Comparison of ENCODE assay signal across 8 cellular contexts in the genomic region with DNA sequence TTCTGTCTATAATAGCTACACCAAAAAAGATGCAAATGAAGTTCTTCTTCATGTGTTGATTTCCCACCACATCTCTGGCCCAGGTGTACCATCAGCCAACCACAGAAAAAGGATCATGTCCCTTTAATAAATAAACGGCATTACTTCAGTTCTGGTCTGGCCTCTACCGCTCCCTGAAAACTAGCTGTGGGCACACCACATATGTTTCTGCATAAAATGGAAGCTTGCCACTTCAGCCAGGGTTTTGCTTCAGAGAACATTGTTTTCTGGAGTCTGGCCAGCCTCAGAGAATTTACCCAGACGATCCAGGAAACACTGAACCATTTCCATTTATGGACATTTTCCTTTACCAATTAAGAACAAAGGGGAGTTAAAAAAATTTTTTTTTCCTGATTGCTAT. TPM values are rescaled to one million over a fixed set of nuclear protein-coding genes. Genes with fewer than 3 reads are reported as not detected.
DNase-seq lines count a peak whose midpoint lies in the region; ATAC-seq and TF ChIP-seq lines count a peak whose summit lies in the region.

No MANE protein-coding gene starts in this region.

- no peaks in the 10 kb centered on the region for H3K36me3 ChIP-seq in OCI-LY3 (replicated peaks; ENCODE audit: low read depth, low read length)
- H3K36me3 ChIP-seq in skeletal muscle satellite cell (ENCODE audit: insufficient read depth, low read length): no peaks in the 10 kb centered on the region

- peak overlapping the region; percentile 41 for H3K4me2 ChIP-seq in OCI-LY3 (ENCODE audit: low read length)
- peak overlapping the region; percentile 64 for H3K4me2 ChIP-seq in skeletal muscle satellite cell (ENCODE audit: low read length)

- no peaks in the 10 kb centered on the region for H3K27me3 ChIP-seq in OCI-LY3 (ENCODE audit: low read depth, low read length)
- no peaks in the 10 kb centered on the region for H3K27me3 ChIP-seq in skeletal muscle satellite cell (ENCODE audit: control insufficient read depth, insufficient read depth, low read length)

- H3K79me2 ChIP-seq in OCI-LY3 (ENCODE audit: low read length): no peaks in the 10 kb centered on the region

- TF ChIP-seq CTCF in OCI-LY3 (IDR thresholded peaks at IDR 0.05; ENCODE audit: low read depth, low read length): no peak
- no peak for TF ChIP-seq CTCF in fibroblast of the aortic adventitia (IDR thresholded peaks at IDR 0.05; ENCODE audit: insufficient read depth, low read length)
- no peak for TF ChIP-seq CTCF in omental fat pad (IDR thresholded peaks at IDR 0.05)

- H3K4me3 ChIP-seq in OCI-LY3 (ENCODE audit: low read length): no peak overlapping the region
- H3K4me3 ChIP-seq in fibroblast of the aortic adventitia (ENCODE audit: low read depth, low read length): no peak overlapping the region
- no peak overlapping the region for H3K4me3 ChIP-seq in skeletal muscle satellite cell (ENCODE audit: low read length)

- H4K20me1 ChIP-seq in OCI-LY3 (ENCODE audit: insufficient read depth, low read length): no peaks in the 10 kb centered on the region

- peak; percentile 96 for DNase-seq in fibroblast of the aortic adventitia (ENCODE audit: low read depth)
- no peak for DNase-seq in Kasumi-1 (lab: John Stamatoyannopoulos, UW)
- no peak for DNase-seq in omental fat pad (ENCODE audit: low spot score)

- H3K4me1 ChIP-seq in OCI-LY3 (ENCODE audit: low read length) (peaks cover 17% of the 10 kb centered on the region), skeletal muscle satellite cell (ENCODE audit: control insufficient read depth, insufficient read depth, low read length) (peaks cover 26% of the 10 kb centered on the region)

- no peak overlapping the region for H3K27ac ChIP-seq in OCI-LY3 (ENCODE audit: low read length)

- H3K9ac ChIP-seq in OCI-LY3 (ENCODE audit: low read length) (no peak overlapping the region), skeletal muscle satellite cell (ENCODE audit: low read depth, low read length) (peak overlapping the region; percentile 62)

- ATAC-seq in GM18909 (IDR thresholded peaks at IDR 0.05; ENCODE audit: poor library complexity, unreplicated experiment) (peak; percentile 52), GM21737 (IDR thresholded peaks at IDR 0.05; ENCODE audit: unreplicated experiment) (no peak), omental fat pad (ENCODE audit: low FRiP score) (no peak), HG02798 (IDR thresholded peaks at IDR 0.05; ENCODE audit: poor library complexity, unreplicated experiment) (no peak)

- H3K9me3 ChIP-seq in OCI-LY3 (ENCODE audit: insufficient read depth, low read length) (no peaks in the 10 kb centered on the region), skeletal muscle satellite cell (replicated peaks; ENCODE audit: low read length) (no peaks in the 10 kb centered on the region)

- H2AFZ ChIP-seq in OCI-LY3 (ENCODE audit: low read depth, low read length): peak overlapping the region; percentile 66; the same call in 1 of the 2 replicates

RNA-seq across cellular contexts. Expression of a gene that starts 5.9 kb away (rescaled TPM):
- total RNA-seq in fibroblast of the aortic adventitia (ENCODE audit: low replicate concordance) (2.0 and 2.8 TPM in 2 replicates), omental fat pad (10 to 100 TPM in 2 of 4 donors, 1 to 10 TPM in 2; 2.6 to 23.3 (median 7.3) TPM)
- 15.9 and 20.8 TPM in 2 replicates for total RNA-seq in skeletal muscle satellite cell (2012; rRNA removed)
